In genomic region chr19:36775768-36776167, GRCh38 we compare ENCODE assay signal across 13 cellular contexts. TPM values are rescaled to one million over a fixed set of nuclear protein-coding genes. Genes with fewer than 3 reads are reported as not detected.
A peak's percentile ranks its signal among the peaks of the same experiment; 100 is the strongest.
DNase-seq lines count a peak whose midpoint lies in the region; ATAC-seq, FAIRE-seq and TF ChIP-seq lines count a peak whose summit lies in the region.
"Had no signal": no experiment of that assay in that cellular context is flagged by ENCODE, and none has a peak within 500 bp of the region (broad histone marks: within the 10 kb centered on the region; RNA-seq: fewer than 3 reads in every experiment).

No MANE protein-coding gene starts in this region.

- no peaks in the 10 kb centered on the region for H3K27me3 Mint-ChIP-seq in endodermal cell (ENCODE audit: insufficient read depth)
- H3K27me3 Mint-ChIP-seq: activated CD4-positive, alpha-beta memory T cell treated with anti-CD3 and anti-CD28 coated beads, Interleukin-2, amount 10 ng/mL, durations not matched to agents 7 days and 5 days had no signal

- TF ChIP-seq CTCF in adrenal gland (IDR thresholded peaks at IDR 0.05) (no peak), endodermal cell (conservative IDR thresholded peaks at IDR 0.05) (no peak), kidney (IDR thresholded peaks at IDR 0.05; ENCODE audit: borderline replicate concordance, extremely low read depth, insufficient read depth) (no peak), testis (IDR thresholded peaks at IDR 0.05) (no peak)

- FAIRE-seq in kidney (lab: Jason Lieb, UNC): no peak
- FAIRE-seq: GM18507 had no signal

- peak overlapping the region in 1 of 4 donors; percentile 4 for H3K4me3 ChIP-seq in adrenal gland
- H3K4me3 ChIP-seq in endodermal cell (ENCODE audit: low read length): no peak overlapping the region
- H3K4me3 ChIP-seq in kidney (ENCODE audit: low read length in 2 of 2): no peak overlapping the region
- H3K4me3 ChIP-seq in testis: peak overlapping the region; percentile 53 to 63

- H3K36me3 Mint-ChIP-seq in endodermal cell (ENCODE audit: low read depth): peaks cover 38% of the 10 kb centered on the region

- H3K27ac Mint-ChIP-seq in endodermal cell: no peak overlapping the region
- H3K27ac Mint-ChIP-seq: activated CD4-positive, alpha-beta memory T cell treated with anti-CD3 and anti-CD28 coated beads, Interleukin-2, amount 10 ng/mL, durations not matched to agents 7 days and 5 days had no signal

- peaks cover 8% of the 10 kb centered on the region for H3K4me1 Mint-ChIP-seq in endodermal cell

- no peak for ATAC-seq in HG03520 (IDR thresholded peaks at IDR 0.05; ENCODE audit: unreplicated experiment)

- intact Hi-C loops in adrenal gland (cut with DNase I) (no loop called here), kidney (cut with DNase I) (no loop called here), testis (cut with DNase I; ENCODE audit: low total_unique reads) (loop anchor here (10.0 kb wide), 1 partner anchor 721 kb away; the partner anchor contains the start of genes THAP8 and WDR62)

- peak overlapping the region; percentile 17 for H3K4me3 Mint-ChIP-seq in endodermal cell
- H3K4me3 Mint-ChIP-seq: activated CD4-positive, alpha-beta memory T cell treated with anti-CD3 and anti-CD28 coated beads, Interleukin-2, amount 10 ng/mL, durations not matched to agents 7 days and 5 days had no signal

- DNase-seq in adrenal gland (peak in 4 of 7 donors; percentile 32 to 60 (median 45)), endodermal cell (no peak), kidney (peak; percentile 69), testis (peak; percentile 73), NCI-H2171 (lab: John Stamatoyannopoulos, UW) (no peak), occipital lobe (lab: John Stamatoyannopoulos, UW) (no peak), SIG-M5 treated with dmso at 0.1 percent for 504 hours (lab: John Stamatoyannopoulos, UW; ENCODE audit: unreplicated experiment) (no peak)
- DNase-seq: activated CD4-positive, alpha-beta memory T cell treated with anti-CD3 and anti-CD28 coated beads, Interleukin-2, amount 10 ng/mL, durations not matched to agents 7 days and 5 days; GF-D8; MV-4-11; NCI-H510A treated with DMSO at 0.1 percent for 48 hours had no signal

- WGBS in adrenal gland, 4 donors: 13 to 36% (median 27%) methylated on average over 29 to 38 of the region's 38 CpGs
- WGBS in endodermal cell (ENCODE audit: insufficient coverage in 1 of 2, insufficient read length in 1 of 2), 2 experiments: 96 to 97% methylated on average over 17 to 38 of the region's 38 CpGs
- WGBS in testis, 2 donors: 4 to 23% methylated on average over 7 to 35 of the region's 38 CpGs

- peaks cover 0 to 12% of the 10 kb centered on the region in 2 donors for H3K4me1 ChIP-seq in adrenal gland (replicated peaks in 1 of 2)
- no peaks in the 10 kb centered on the region for H3K4me1 ChIP-seq in endodermal cell (ENCODE audit: control insufficient read depth, insufficient read depth, low read length)
- peaks cover 6 to 8% of the 10 kb centered on the region in 2 donors for H3K4me1 ChIP-seq in kidney (ENCODE audit: control insufficient read depth in 1 of 2, insufficient read depth in 1 of 2, low read depth in 1 of 2, low read length in 2 of 2)
- H3K4me1 ChIP-seq in testis: peaks cover 3% of the 10 kb centered on the region

- H3K27me3 ChIP-seq in adrenal gland (no peaks in the 10 kb centered on the region), endodermal cell (ENCODE audit: control insufficient read depth, insufficient read depth, low read length, poor library complexity, severe bottlenecking) (no peaks in the 10 kb centered on the region), testis (no peaks in the 10 kb centered on the region)

- H3K9me3 Mint-ChIP-seq in endodermal cell: peaks cover 53% of the 10 kb centered on the region

- H3K27ac ChIP-seq in adrenal gland (peak overlapping the region in 1 of 5 donors; percentile 64), endodermal cell (ENCODE audit: low read depth, low read length) (no peak overlapping the region), kidney (ENCODE audit: low read depth in 2 of 2, low read length in 2 of 2) (peak overlapping the region in 1 of 2 donors; percentile 8), testis (peak overlapping the region; percentile 76 to 87)

- H3K9me3 ChIP-seq in adrenal gland (replicated peaks in 1 of 3) (no peaks in the 10 kb centered on the region), endodermal cell (ENCODE audit: control insufficient read depth, low read length) (peaks cover 25% of the 10 kb centered on the region), kidney (ENCODE audit: control insufficient read depth in 1 of 2, low read length in 2 of 2) (no peaks in the 10 kb centered on the region), testis (no peaks in the 10 kb centered on the region)

- TF ChIP-seq POLR2A in adrenal gland (IDR thresholded peaks at IDR 0.05) (peak in 1 of 2 donors; percentile 15), testis (IDR thresholded peaks at IDR 0.05) (no peak)

- H3K9ac ChIP-seq in endodermal cell (ENCODE audit: extremely low read depth, low read length, poor library complexity, severe bottlenecking) (no peak overlapping the region), kidney (ENCODE audit: low read length in 2 of 2) (no peak overlapping the region)

- H3K36me3 ChIP-seq in adrenal gland (replicated peaks in 1 of 2) (no peaks in the 10 kb centered on the region), endodermal cell (ENCODE audit: control insufficient read depth, insufficient read depth, low read length) (peaks cover 3% of the 10 kb centered on the region), kidney (ENCODE audit: control insufficient read depth in 1 of 2, insufficient read depth in 2 of 2, low read length in 2 of 2) (no peaks in the 10 kb centered on the region), testis (ENCODE audit: low read depth, missing control alignments) (no peaks in the 10 kb centered on the region)

RNA-seq across cellular contexts. Expression of gene ZNF850, which starts 3.2 kb away (rescaled TPM):
- total RNA-seq in adrenal gland (10 to 100 TPM in 1 of 8 donors, 1 to 10 TPM in 7; 2.0 to 11.8 (median 4.0) TPM), endodermal cell (10 to 100 TPM; 28.1 to 30.7 TPM), kidney (4.2 TPM), testis (10 to 100 TPM; 10.6 to 17.8 TPM), occipital lobe (7.5 TPM)
- polyA plus RNA-seq in adrenal gland (1 to 10 TPM in 1 of 3 donors, under 1 TPM in 2; 0.34 to 1.1 (median 0.97) TPM), kidney (ENCODE audit: insufficient read depth, low read depth, low replicate concordance) (0.09 TPM), testis (ENCODE audit: insufficient read depth, low read depth, low replicate concordance) (4.1 TPM)
- polyA plus RNA-seq in endodermal cell (2013, experiment 1 of 2): 3.2 TPM
- polyA plus RNA-seq in endodermal cell (2013, experiment 2 of 2): 4.3 TPM

Comparison
In these comparisons a context has a peak if more than half of its experiments do, and no peak if none do; other contexts are left out.
1. DNase-seq: peak in adrenal gland (4 of 7), kidney (single experiment) and testis (single experiment); none in endodermal cell (single experiment), NCI-H2171 (single experiment), occipital lobe (single experiment) and SIG-M5 treated with dmso at 0.1 percent for 504 hours (single experiment).
2. H3K4me3 ChIP-seq: peak in testis (2 of 2); none in endodermal cell (single experiment) and kidney (0 of 2).